25 cellular contexts compared by ENCODE assay signal in the genomic region with DNA sequence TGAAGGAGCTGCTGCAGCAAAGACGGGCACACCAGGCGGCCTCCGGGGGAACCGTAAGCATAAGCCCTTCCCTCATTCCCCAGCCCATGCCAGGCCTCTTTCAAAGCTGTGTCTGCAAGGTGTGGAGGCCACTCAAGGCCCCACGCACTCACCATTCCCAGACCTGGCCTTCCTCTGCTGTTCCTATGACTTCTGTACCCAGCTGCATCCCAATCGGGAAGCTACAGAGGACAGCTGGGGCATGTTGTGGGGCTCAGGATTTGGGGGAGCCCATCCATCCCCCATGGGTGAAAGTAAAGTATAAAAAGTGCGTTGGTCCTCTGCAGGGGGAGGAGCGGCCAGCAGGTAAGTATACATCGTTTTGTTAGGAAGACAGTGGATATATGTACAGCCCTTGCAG. TPM values are rescaled to one million over a fixed set of nuclear protein-coding genes. Genes with fewer than 3 reads are reported as not detected.
DNase-seq lines count a peak whose midpoint lies in the region; ATAC-seq and TF ChIP-seq lines count a peak whose summit lies in the region.
"Had no signal": no experiment of that assay in that cellular context is flagged by ENCODE, and none has a peak within 500 bp of the region (broad histone marks: within the 10 kb centered on the region; RNA-seq: fewer than 3 reads in every experiment).

No MANE protein-coding gene starts in this region.

- H3K9me3 ChIP-seq in endodermal cell (ENCODE audit: control insufficient read depth, low read length) (no peaks in the 10 kb centered on the region), neural progenitor cell (ENCODE audit: low read depth) (no peaks in the 10 kb centered on the region)
- H3K9me3 ChIP-seq: A549, HAP-1, spleen had no signal

- no peak overlapping the region for H3K27ac ChIP-seq in endodermal cell (ENCODE audit: low read depth, low read length)
- H3K27ac ChIP-seq in neural progenitor cell, result no peak overlapping the region
- H3K27ac ChIP-seq: spleen had no signal

- no peak overlapping the region for H3K4me2 ChIP-seq in neural progenitor cell

- H3K9ac ChIP-seq in endodermal cell (ENCODE audit: extremely low read depth, low read length, poor library complexity, severe bottlenecking) (no peak overlapping the region), neural progenitor cell (no peak overlapping the region)

- TF ChIP-seq CTCF in endodermal cell (conservative IDR thresholded peaks at IDR 0.05), result no peak
- TF ChIP-seq CTCF in neural progenitor cell (IDR thresholded peaks at IDR 0.05), result no peak
- no peak for TF ChIP-seq CTCF in type B pancreatic cell (conservative IDR thresholded peaks at IDR 0.05)

- H4K20me1 ChIP-seq in neural progenitor cell (ENCODE audit: low read depth), result no peaks in the 10 kb centered on the region

- no peaks in the 10 kb centered on the region for H3K4me1 Mint-ChIP-seq in activated T-cell treated with anti-CD3 and anti-CD28 coated beads, Interleukin-2, amount 50 U/mL, for 72 hours (ENCODE audit: low read depth)
- peaks cover 4% of the 10 kb centered on the region for H3K4me1 Mint-ChIP-seq in endodermal cell
- peaks cover 18% of the 10 kb centered on the region for H3K4me1 Mint-ChIP-seq in neural progenitor cell
- peaks cover 28% of the 10 kb centered on the region for H3K4me1 Mint-ChIP-seq in type B pancreatic cell (ENCODE audit: unreplicated experiment)
- H3K4me1 Mint-ChIP-seq: stimulated activated naive CD8-positive, alpha-beta T cell treated with anti-CD3 and anti-CD28 coated beads, Interleukin-15, amount 100 ng/mL, for 72 hours had no signal

- H2AFZ ChIP-seq in neural progenitor cell (replicated peaks), result no peak overlapping the region

- no peaks in the 10 kb centered on the region for H3K79me2 ChIP-seq in neural progenitor cell (ENCODE audit: low read depth)

- no peak overlapping the region for H3K27ac Mint-ChIP-seq in activated T-cell treated with anti-CD3 and anti-CD28 coated beads, Interleukin-2, amount 50 U/mL, for 72 hours
- no peak overlapping the region for H3K27ac Mint-ChIP-seq in endodermal cell
- no peak overlapping the region for H3K27ac Mint-ChIP-seq in neural progenitor cell
- peak overlapping the region; percentile 65 for H3K27ac Mint-ChIP-seq in type B pancreatic cell
- H3K27ac Mint-ChIP-seq: activated naive CD8-positive, alpha-beta T cell treated with anti-CD3 and anti-CD28 coated beads, Interleukin-2, amount 10 ng/mL, durations not matched to agents 7 days and 5 days; activated T-helper 2 cell treated with anti-CD3 and anti-CD28 coated beads, Interferon-gamma antibody, Interleukin-2, Interleukin-4, amounts not matched to agents 10 μg/mL and 5 μg/mL and 100 μg/mL, durations not matched to agents 14 hours and 24 hours and 36 hours; natural killer cell treated with Interleukin-12 subunit alpha and Interleukin-12 subunit beta and Interleukin-15 and Interleukin-18, amount 100 ng/mL, for 72 hours; stimulated activated naive CD8-positive, alpha-beta T cell treated with anti-CD3 and anti-CD28 coated beads, Interleukin-15, amount 100 ng/mL, for 72 hours; T-helper 17 cell had no signal

- H3K4me3 Mint-ChIP-seq in activated T-cell treated with anti-CD3 and anti-CD28 coated beads, Interleukin-2, amount 50 U/mL, for 72 hours, result peak overlapping the region; percentile 22 to 57
- H3K4me3 Mint-ChIP-seq in endodermal cell (peak overlapping the region; percentile 60), neural progenitor cell (peak overlapping the region; percentile 82), type B pancreatic cell (peak overlapping the region; percentile 81)
- H3K4me3 Mint-ChIP-seq: activated naive CD8-positive, alpha-beta T cell treated with anti-CD3 and anti-CD28 coated beads, Interleukin-2, amount 10 ng/mL, durations not matched to agents 7 days and 5 days; natural killer cell treated with Interleukin-12 subunit alpha and Interleukin-12 subunit beta and Interleukin-15 and Interleukin-18, amount 100 ng/mL, for 72 hours; T-helper 17 cell had no signal

- no peaks in the 10 kb centered on the region for H3K4me1 ChIP-seq in endodermal cell (ENCODE audit: control insufficient read depth, insufficient read depth, low read length)
- H3K4me1 ChIP-seq in neural progenitor cell, result no peaks in the 10 kb centered on the region
- H3K4me1 ChIP-seq: HAP-1 had no signal

- H3K9me3 Mint-ChIP-seq in activated T-cell treated with anti-CD3 and anti-CD28 coated beads, Interleukin-2, amount 50 U/mL, for 72 hours, result no peaks in the 10 kb centered on the region
- no peaks in the 10 kb centered on the region for H3K9me3 Mint-ChIP-seq in endodermal cell
- no peaks in the 10 kb centered on the region for H3K9me3 Mint-ChIP-seq in neural progenitor cell
- H3K9me3 Mint-ChIP-seq in type B pancreatic cell, result no peaks in the 10 kb centered on the region
- H3K9me3 Mint-ChIP-seq: activated naive CD8-positive, alpha-beta T cell treated with anti-CD3 and anti-CD28 coated beads, Interleukin-2, amount 10 ng/mL, durations not matched to agents 7 days and 5 days; activated T-helper 2 cell treated with anti-CD3 and anti-CD28 coated beads, Interferon-gamma antibody, Interleukin-2, Interleukin-4, amounts not matched to agents 10 μg/mL and 5 μg/mL and 100 μg/mL, durations not matched to agents 14 hours and 24 hours and 36 hours; natural killer cell treated with Interleukin-12 subunit alpha and Interleukin-12 subunit beta and Interleukin-15 and Interleukin-18, amount 100 ng/mL, for 72 hours; stimulated activated naive CD8-positive, alpha-beta T cell treated with anti-CD3 and anti-CD28 coated beads, Interleukin-15, amount 100 ng/mL, for 72 hours had no signal

- H3K4me3 ChIP-seq in endodermal cell (ENCODE audit: low read length) (no peak overlapping the region), neural progenitor cell (no peak overlapping the region)
- H3K4me3 ChIP-seq: HAP-1 had no signal

- DNase-seq in activated T-cell treated with anti-CD3 and anti-CD28 coated beads, Interleukin-2, amount 50 U/mL, for 72 hours, result no peak
- no peak for DNase-seq in activated T-cell treated with anti-CD3 and anti-CD28 coated beads for 4 hours
- DNase-seq in endodermal cell, result no peak
- no peak for DNase-seq in neural progenitor cell (ENCODE audit: low spot score)
- no peak for DNase-seq in type B pancreatic cell (ENCODE audit: extremely low spot score, unreplicated experiment)
- DNase-seq in stimulated activated CD4-positive, alpha-beta T cell treated with anti-CD3 and anti-CD28 coated beads, Interleukin-12 subunit alpha, Interleukin-12 subunit beta, amount 100 ng/mL, for 4 hours, result no peak
- DNase-seq in CD1c-positive myeloid dendritic cell (ENCODE audit: extremely low spot score), result no peak
- DNase-seq: activated CD4-positive, alpha-beta T cell treated with anti-CD3 and anti-CD28 coated beads, Interleukin-2, amount 50 U/mL, for 1 hour; activated naive CD8-positive, alpha-beta T cell treated with anti-CD3 and anti-CD28 coated beads, Interleukin-2, amount 10 ng/mL, durations not matched to agents 7 days and 5 days; glutamatergic neuron; mesenchymal stem cell; NCI-H510A; spleen; stimulated activated CD4-positive, alpha-beta T cell treated with anti-CD3 and anti-CD28 coated beads, Interleukin-4, amount 100 ng/mL, for 4 hours; stimulated activated naive CD8-positive, alpha-beta T cell treated with anti-CD3 and anti-CD28 coated beads, Interleukin-15, amount 100 ng/mL, for 72 hours; T-helper 17 cell had no signal

- H3K36me3 ChIP-seq in endodermal cell (ENCODE audit: control insufficient read depth, insufficient read depth, low read length), result no peaks in the 10 kb centered on the region
- no peaks in the 10 kb centered on the region for H3K36me3 ChIP-seq in neural progenitor cell
- H3K36me3 ChIP-seq: HAP-1, spleen had no signal

- H3K27me3 Mint-ChIP-seq in activated T-cell treated with anti-CD3 and anti-CD28 coated beads, Interleukin-2, amount 50 U/mL, for 72 hours (ENCODE audit: low read depth), result peaks cover 53% of the 10 kb centered on the region
- H3K27me3 Mint-ChIP-seq in endodermal cell (ENCODE audit: insufficient read depth) (peaks cover 80% of the 10 kb centered on the region), neural progenitor cell (ENCODE audit: insufficient read depth, low read depth) (peaks cover 22% of the 10 kb centered on the region), type B pancreatic cell (peaks cover 26% of the 10 kb centered on the region)

- no peaks in the 10 kb centered on the region for H3K36me3 Mint-ChIP-seq in activated T-cell treated with anti-CD3 and anti-CD28 coated beads, Interleukin-2, amount 50 U/mL, for 72 hours (ENCODE audit: insufficient read depth in 2 of 2)
- no peaks in the 10 kb centered on the region for H3K36me3 Mint-ChIP-seq in endodermal cell (ENCODE audit: low read depth)
- peaks cover 1% of the 10 kb centered on the region for H3K36me3 Mint-ChIP-seq in neural progenitor cell
- H3K36me3 Mint-ChIP-seq in type B pancreatic cell, result peaks cover 3% of the 10 kb centered on the region
- H3K36me3 Mint-ChIP-seq: activated naive CD8-positive, alpha-beta T cell treated with anti-CD3 and anti-CD28 coated beads, Interleukin-2, amount 10 ng/mL, durations not matched to agents 7 days and 5 days; natural killer cell treated with Interleukin-12 subunit alpha and Interleukin-12 subunit beta and Interleukin-15 and Interleukin-18, amount 100 ng/mL, for 72 hours had no signal

- ATAC-seq in activated T-cell treated with anti-CD3 and anti-CD28 coated beads, Interleukin-2, amount 50 U/mL, for 72 hours (replicated peaks in 1 of 2), result no peak
- ATAC-seq in GM21529 (IDR thresholded peaks at IDR 0.05; ENCODE audit: unreplicated experiment), result no peak
- ATAC-seq: A549; natural killer cell treated with Interleukin-12 subunit alpha and Interleukin-12 subunit beta and Interleukin-15 and Interleukin-18, amount 100 ng/mL, for 72 hours; T-helper 17 cell had no signal

- peaks cover 83% of the 10 kb centered on the region for H3K27me3 ChIP-seq in endodermal cell (ENCODE audit: control insufficient read depth, insufficient read depth, low read length, poor library complexity, severe bottlenecking)
- peaks cover 58% of the 10 kb centered on the region for H3K27me3 ChIP-seq in neural progenitor cell

- 96 to 100% methylated on average over 5 to 8 of the region's 9 CpGs for WGBS in endodermal cell (ENCODE audit: insufficient coverage in 1 of 2, insufficient read length in 1 of 2), 2 experiments

- H3F3A ChIP-seq in neural progenitor cell (ENCODE audit: low read depth), result peaks cover 10% of the 10 kb centered on the region

RNA-seq across cellular contexts. Expression of a gene that starts 2.2 kb away (rescaled TPM):
- total RNA-seq in activated T-cell treated with anti-CD3 and anti-CD28 coated beads, Interleukin-2, amount 50 U/mL, for 72 hours, result under 1 TPM in 1 of 2 donors, not detected in 1; 0.32 TPM
- total RNA-seq in endodermal cell, result 1 to 10 TPM in 1 of 2 donors, under 1 TPM in 1; 0.55 to 1.8 TPM
- polyA plus RNA-seq in endodermal cell (2013, experiment 1 of 2), result 1.6 TPM
- polyA plus RNA-seq in endodermal cell (2013, experiment 2 of 2), result 1.4 TPM
- total RNA-seq in neural progenitor cell (ENCODE audit: low replicate concordance), result 0.59 and 2.1 TPM in 2 replicates
- 2.6 and 2.9 TPM in 2 replicates for total RNA-seq in type B pancreatic cell (ENCODE audit: low replicate concordance)
- total RNA-seq: activated naive CD8-positive, alpha-beta T cell treated with anti-CD3 and anti-CD28 coated beads, Interleukin-2, amount 10 ng/mL, durations not matched to agents 7 days and 5 days; activated T-helper 2 cell treated with anti-CD3 and anti-CD28 coated beads, Interferon-gamma antibody, Interleukin-2, Interleukin-4, amounts not matched to agents 10 μg/mL and 5 μg/mL and 100 μg/mL, durations not matched to agents 14 hours and 24 hours and 36 hours; natural killer cell treated with Interleukin-12 subunit alpha and Interleukin-12 subunit beta and Interleukin-15 and Interleukin-18, amount 100 ng/mL, for 72 hours; renal cortical epithelial cell; SK-MEL-5; T-helper 17 cell had no signal
- polyA plus RNA-seq: BJ had no signal

RNA-seq across cellular contexts. Expression of a gene that starts 55.0 kb away (rescaled TPM):
- not detected for total RNA-seq in activated T-cell treated with anti-CD3 and anti-CD28 coated beads, Interleukin-2, amount 50 U/mL, for 72 hours
- total RNA-seq in endodermal cell (not detected), neural progenitor cell (ENCODE audit: low replicate concordance) (not detected in 2 replicates), type B pancreatic cell (ENCODE audit: low replicate concordance) (0.39 TPM in 1 of 2 replicates, not detected in the other)
- polyA plus RNA-seq in endodermal cell (2013, experiment 1 of 2), result not detected
- not detected for polyA plus RNA-seq in endodermal cell (2013, experiment 2 of 2)
- total RNA-seq: activated naive CD8-positive, alpha-beta T cell treated with anti-CD3 and anti-CD28 coated beads, Interleukin-2, amount 10 ng/mL, durations not matched to agents 7 days and 5 days; activated T-helper 2 cell treated with anti-CD3 and anti-CD28 coated beads, Interferon-gamma antibody, Interleukin-2, Interleukin-4, amounts not matched to agents 10 μg/mL and 5 μg/mL and 100 μg/mL, durations not matched to agents 14 hours and 24 hours and 36 hours; fibroblast of lung; natural killer cell treated with Interleukin-12 subunit alpha and Interleukin-12 subunit beta and Interleukin-15 and Interleukin-18, amount 100 ng/mL, for 72 hours; renal cortical epithelial cell; SK-MEL-5; spleen; T-helper 17 cell had no signal
- polyA plus RNA-seq: A549, BJ, fibroblast of lung, spleen had no signal
